ENCODE assay signal across 23 cellular contexts in genomic region chr4:12761694-12762093, GRCh38.
DNase-seq lines count a peak whose midpoint lies in the region; ATAC-seq and TF ChIP-seq lines count a peak whose summit lies in the region.
"Had no signal": no experiment of that assay in that cellular context is flagged by ENCODE, and none has a peak within 500 bp of the region (broad histone marks: within the 10 kb centered on the region; RNA-seq: fewer than 3 reads in every experiment).

No MANE protein-coding gene starts in this region.

- no peak overlapping the region for H4K8ac ChIP-seq in mesenchymal stem cell (ENCODE audit: low read length)

- H2BK5ac ChIP-seq in mesenchymal stem cell (ENCODE audit: low read depth, low read length, poor library complexity, severe bottlenecking), result no peak overlapping the region

- H3K79me2 ChIP-seq in KMS-11 (ENCODE audit: insufficient read depth, low read depth), result peaks cover 49% of the 10 kb centered on the region

- H3K4me1 ChIP-seq in KMS-11 (ENCODE audit: low read depth, poor library complexity, severe bottlenecking) (peaks cover 42% of the 10 kb centered on the region), mesenchymal stem cell (ENCODE audit: control insufficient read depth, insufficient read depth, low read depth, low read length) (no peaks in the 10 kb centered on the region)
- H3K4me1 ChIP-seq: Caco-2 had no signal

- H3K36me3 ChIP-seq in KMS-11 (ENCODE audit: insufficient read depth) (no peaks in the 10 kb centered on the region), mesenchymal stem cell (ENCODE audit: control insufficient read depth in 1 of 2, insufficient read depth in 2 of 2, low read depth in 1 of 2, low read length in 2 of 2) (no peaks in the 10 kb centered on the region)

- H3K27me3 ChIP-seq in KMS-11 (ENCODE audit: insufficient read depth, low read depth), result no peaks in the 10 kb centered on the region
- H3K27me3 ChIP-seq in mesenchymal stem cell (ENCODE audit: control insufficient read depth in 1 of 2, insufficient read depth in 1 of 2, low read length in 2 of 2), result no peaks in the 10 kb centered on the region

- H3K23ac ChIP-seq in mesenchymal stem cell (ENCODE audit: low read length in 2 of 2), result no peak overlapping the region

- H3K4ac ChIP-seq in mesenchymal stem cell (ENCODE audit: low read depth in 1 of 2, low read length in 2 of 2), result no peak overlapping the region

- H3K4me2 ChIP-seq in KMS-11 (peak overlapping the region; percentile 77), mesenchymal stem cell (ENCODE audit: low read length, poor library complexity, severe bottlenecking) (no peak overlapping the region)

- H3K9ac ChIP-seq in KMS-11 (peak overlapping the region; percentile 85), mesenchymal stem cell (ENCODE audit: low read length) (no peak overlapping the region)

- H2AFZ ChIP-seq in KMS-11 (ENCODE audit: low read depth), result peak overlapping the region; percentile 55; the same call in 1 of the 2 replicates
- no peak overlapping the region for H2AFZ ChIP-seq in mesenchymal stem cell (ENCODE audit: low read depth, low read length)

- no peak for TF ChIP-seq CTCF in KMS-11 (conservative IDR thresholded peaks at IDR 0.05; ENCODE audit: low read depth, low read length)

- H3K4me3 ChIP-seq in KMS-11 (IDR thresholded peaks at IDR 0.05; ENCODE audit: insufficient read depth, low read depth, low read length), result peak overlapping the region; percentile 49
- no peak overlapping the region for H3K4me3 ChIP-seq in mesenchymal stem cell (ENCODE audit: insufficient read depth in 1 of 2, low read depth in 1 of 2, low read length in 2 of 2)
- H3K4me3 ChIP-seq: K562, SK-N-MC had no signal

- H3K79me1 ChIP-seq in mesenchymal stem cell (replicated peaks; ENCODE audit: low read length, poor library complexity, severe bottlenecking), result no peaks in the 10 kb centered on the region

- WGBS in mesenchymal stem cell, result 78% methylated on average over 2 of the region's 4 CpGs

- DNase-seq in RPMI8226 (peak; percentile 47), mesenchymal stem cell (peak; percentile 7), Ammon's horn (ENCODE audit: low spot score) (no peak), HK-2 (ENCODE audit: unreplicated experiment) (no peak), EL (no peak)
- DNase-seq: Caco-2; CD8-positive, alpha-beta T cell; DMS 273 treated with DMSO at 0.1 percent for 48 hours; DMS79; GF-D8; NCI-H1048; NCI-H1417 treated with DMSO at 0.1 percent for 48 hours; NCI-H1694 treated with DMSO at 0.1 percent for 48 hours; NCI-H2081; NCI-H2227 treated with DMSO at 0.1 percent for 48 hours; NCI-H510A; PC-3; Right ventricle myocardium superior had no signal

- no peaks in the 10 kb centered on the region for H4K20me1 ChIP-seq in KMS-11 (ENCODE audit: insufficient read depth)

- H4K91ac ChIP-seq in mesenchymal stem cell (ENCODE audit: low read length), result no peak overlapping the region

- H3K27ac ChIP-seq in KMS-11 (peak overlapping the region; percentile 84), mesenchymal stem cell (ENCODE audit: low read length, poor library complexity, severe bottlenecking) (no peak overlapping the region)
- H3K27ac ChIP-seq: C4-2B, SK-N-MC had no signal

- no peak overlapping the region for H2BK120ac ChIP-seq in mesenchymal stem cell (ENCODE audit: low read depth, low read length)

- no peak overlapping the region for H2BK15ac ChIP-seq in mesenchymal stem cell (ENCODE audit: low read depth, poor library complexity, severe bottlenecking)

- no peak for ATAC-seq in HG02981 (IDR thresholded peaks at IDR 0.05; ENCODE audit: unreplicated experiment)
- ATAC-seq: CD8-positive, alpha-beta T cell; K562; PC-3 had no signal

- no peaks in the 10 kb centered on the region for H3K9me3 ChIP-seq in mesenchymal stem cell (ENCODE audit: control insufficient read depth, low read length)
- H3K9me3 ChIP-seq: Caco-2 had no signal

- H2AK5ac ChIP-seq in mesenchymal stem cell (ENCODE audit: low read length, severe bottlenecking), result no peak overlapping the region

- no peak overlapping the region for H3K18ac ChIP-seq in mesenchymal stem cell (ENCODE audit: low read depth in 1 of 2, low read length in 2 of 2)

- no peak overlapping the region for H2BK12ac ChIP-seq in mesenchymal stem cell (ENCODE audit: low read length in 2 of 2)

- no peak overlapping the region for H3K14ac ChIP-seq in mesenchymal stem cell (ENCODE audit: low read length in 2 of 2)

Comparison
In these comparisons a context has a peak if more than half of its experiments do, and no peak if none do; other contexts are left out.
1. DNase-seq: peak in RPMI8226 (single experiment) and mesenchymal stem cell (single experiment); none in Ammon's horn (single experiment), HK-2 (single experiment) and EL (single experiment).